Comparison of ENCODE assay signal across 20 cellular contexts in the genomic region with DNA sequence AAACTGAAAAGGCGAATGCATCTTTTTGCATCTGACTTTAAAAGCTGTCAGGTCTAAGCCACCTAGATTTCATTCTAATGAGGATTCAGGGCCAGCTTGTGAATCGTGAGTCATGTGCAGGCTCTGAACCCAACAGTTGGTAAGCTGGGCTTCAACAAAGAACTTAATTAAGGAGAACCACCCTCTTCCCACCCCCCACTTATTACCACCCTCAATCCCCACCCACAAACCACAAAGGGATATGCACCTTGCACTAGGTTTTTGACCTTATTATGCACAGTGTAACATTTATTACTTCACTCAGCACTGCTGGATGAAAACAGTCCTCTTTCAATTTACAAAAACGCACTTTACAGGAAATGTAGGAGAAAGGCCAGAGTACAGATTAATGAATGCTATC.
DNase-seq lines count a peak whose midpoint lies in the region; TF ChIP-seq lines count a peak whose summit lies in the region.
"Had no signal": no experiment of that assay in that cellular context is flagged by ENCODE, and none has a peak within 500 bp of the region (broad histone marks: within the 10 kb centered on the region; RNA-seq: fewer than 3 reads in every experiment).

No MANE protein-coding gene starts in this region.

- POLR2A ChIA-PET in PC-9 (lab: Charles Lee; ENCODE audit: unreplicated experiment), result no interaction called here

- no peak overlapping the region for H3K4me3 ChIP-seq in Loucy (ENCODE audit: low read length, poor library complexity, severe bottlenecking)
- no peak overlapping the region for H3K4me3 ChIP-seq in PC-9

- peaks cover 8% of the 10 kb centered on the region for H3K4me1 ChIP-seq in Loucy (ENCODE audit: insufficient read depth, low read length, poor library complexity, severe bottlenecking)
- H3K4me1 ChIP-seq in PC-9 (replicated peaks; ENCODE audit: insufficient read depth), result peaks cover 18% of the 10 kb centered on the region; the same call in 1 of the 2 replicates

- no peaks in the 10 kb centered on the region for H3K9me2 ChIP-seq in Loucy (replicated peaks; ENCODE audit: low read depth, low read length)
- no peaks in the 10 kb centered on the region; the same call in 1 of the 2 replicates for H3K9me2 ChIP-seq in PC-9 (ENCODE audit: insufficient read depth)

- DNase-seq in Caki2 (ENCODE audit: low read depth) (peak; percentile 50), PC-9 (peak in 1 of 2 experiments; percentile 49), kidney tubule cell (ENCODE audit: low spot score) (peak; percentile 7), NCI-H510A (lab: John Stamatoyannopoulos, UW) (no peak), GDM1 (lab: John Stamatoyannopoulos, UW) (no peak), globus pallidus (ENCODE audit: low spot score) (no peak)
- DNase-seq: CD8-positive, alpha-beta memory T cell; EL; H7; KG1; NCI-H1105 treated with DMSO at 0.1 percent for 48 hours; NCI-H1694 treated with DMSO at 0.1 percent for 48 hours; NCI-H2081 treated with DMSO at 0.1 percent for 48 hours; NCI-H446 treated with DMSO at 0.1 percent for 48 hours; NCI-H774; OCI-M1; SHP77 had no signal

- in situ Hi-C loops in Caki2 (cut with HindIII; ENCODE audit: low pct_unique_long_range_greater_than_20kb, low sequenced_read_pairs), result no loop called here

- no peaks in the 10 kb centered on the region for H3K9me3 ChIP-seq in Loucy (ENCODE audit: insufficient read depth, low read depth, low read length)
- H3K9me3 ChIP-seq in PC-9 (ENCODE audit: insufficient read depth, low read depth), result no peaks in the 10 kb centered on the region

- H4K20me1 ChIP-seq in Loucy (ENCODE audit: insufficient read depth, low read length, poor library complexity, severe bottlenecking) (no peaks in the 10 kb centered on the region), PC-9 (ENCODE audit: insufficient read depth) (no peaks in the 10 kb centered on the region)

- CTCF ChIA-PET in PC-9 (lab: Charles Lee), result no interaction called here

- H3K36me3 ChIP-seq in Loucy (ENCODE audit: insufficient read depth, low read length) (no peaks in the 10 kb centered on the region), PC-9 (ENCODE audit: low read depth) (no peaks in the 10 kb centered on the region)

- intact Hi-C loops in PC-9 (cut with micrococcal nuclease; ENCODE audit: unreplicated experiment), result no loop called here

- H3F3A ChIP-seq in Loucy (ENCODE audit: low read depth) (no peaks in the 10 kb centered on the region), PC-9 (ENCODE audit: insufficient read depth, low read depth) (no peaks in the 10 kb centered on the region)

- H3K27me3 ChIP-seq in Loucy (ENCODE audit: insufficient read depth, low read length, poor library complexity, severe bottlenecking) (no peaks in the 10 kb centered on the region), PC-9 (ENCODE audit: insufficient read depth, low read depth) (no peaks in the 10 kb centered on the region)

- peak overlapping the region; percentile 58 for H3K27ac ChIP-seq in PC-9
- H3K27ac ChIP-seq: C4-2B, HL-60 had no signal

- H3K9ac ChIP-seq in Loucy (ENCODE audit: low read depth, low read length, poor library complexity, severe bottlenecking), result no peak overlapping the region

- H2AFZ ChIP-seq in Loucy (ENCODE audit: low read length) (peak overlapping the region; percentile 21; the same call in 1 of the 2 replicates), PC-9 (0 out of 2 replicates have a peak overlapping the region, but pooled peaks have one; percentile 39)

- H3K4me2 ChIP-seq in Loucy (ENCODE audit: low read depth, low read length, poor library complexity, severe bottlenecking), result peak overlapping the region; percentile 56
- H3K4me2 ChIP-seq in PC-9, result peak overlapping the region; percentile 34

- TF ChIP-seq CTCF in Loucy (conservative IDR thresholded peaks at IDR 0.05; ENCODE audit: low read length) (no peak), PC-9 (conservative IDR thresholded peaks at IDR 0.05) (no peak)

- H3K79me2 ChIP-seq in Loucy (ENCODE audit: insufficient read depth, low read length) (no peaks in the 10 kb centered on the region), PC-9 (ENCODE audit: low read depth) (no peaks in the 10 kb centered on the region)

- no TSS peak for BruUV-seq in PC-9 (replicated peaks; lab: Mats Ljungman, UMichigan)

Comparison
In these comparisons a context has a peak if more than half of its experiments do, and no peak if none do; other contexts are left out.
1. DNase-seq: peak in Caki2 (single experiment) and kidney tubule cell (single experiment); none in NCI-H510A (single experiment), GDM1 (single experiment) and globus pallidus (single experiment).